In genomic region chr5:67581203-67581602, GRCh38 we compare ENCODE assay signal across 15 cellular contexts.
A peak's percentile ranks its signal among the peaks of the same experiment; 100 is the strongest.
DNase-seq lines count a peak whose midpoint lies in the region; ATAC-seq and TF ChIP-seq lines count a peak whose summit lies in the region.
"Had no signal": no experiment of that assay in that cellular context is flagged by ENCODE, and none has a peak within 500 bp of the region (broad histone marks: within the 10 kb centered on the region; RNA-seq: fewer than 3 reads in every experiment).

No MANE protein-coding gene starts in this region.

- H3K4me3 Mint-ChIP-seq in MCF 10A (ENCODE audit: unreplicated experiment), result no peak overlapping the region
- H3K4me3 Mint-ChIP-seq: IgD-negative memory B cell; stimulated activated naive CD8-positive, alpha-beta T cell treated with anti-CD3 and anti-CD28 coated beads, Interleukin-15, Interleukin-2, amounts not matched to agents 100 ng/mL and 50 ng/mL, for 24 hours had no signal

- intact Hi-C loops in MCF 10A (cut with micrococcal nuclease) (no loop called here), breast epithelium (cut with DNase I; ENCODE audit: low total_unique reads) (no loop called here)

- BruUV-seq in MCF 10A (replicated peaks; lab: Mats Ljungman, UMichigan), result no TSS peak

- no peaks in the 10 kb centered on the region for H3K36me3 ChIP-seq in breast epithelium
- H3K36me3 ChIP-seq: neutrophil had no signal

- DNase-seq in MCF 10A (ENCODE audit: unreplicated experiment) (peak; percentile 47), breast epithelium (ENCODE audit: low spot score in 2 of 2) (no peak), RPMI7951 (ENCODE audit: low read depth) (peak; percentile 43), fibroblast of pulmonary artery (ENCODE audit: low read depth) (peak; percentile 23), stromal cell of bone marrow (ENCODE audit: low read depth) (peak; percentile 17), AML-193 (lab: John Stamatoyannopoulos, UW) (no peak)
- DNase-seq: mesenchymal stem cell, NCI-H1436, NCI-H524 treated with DMSO at 0.1 percent for 48 hours had no signal

- CTCF ChIA-PET in MCF 10A (lab: Yijun Ruan, JAX), result interaction anchor here (0.8 kb wide), 1 partner anchor 10 kb away, joined by 4 read pairs; no protein-coding TSS in a partner anchor

- H3K9me3 Mint-ChIP-seq in MCF 10A (ENCODE audit: unreplicated experiment), result no peaks in the 10 kb centered on the region
- H3K9me3 Mint-ChIP-seq: IgD-negative memory B cell; stimulated activated naive CD8-positive, alpha-beta T cell treated with anti-CD3 and anti-CD28 coated beads, Interleukin-15, Interleukin-2, amounts not matched to agents 100 ng/mL and 50 ng/mL, for 24 hours had no signal

- H3K4me3 ChIP-seq in breast epithelium (no peak overlapping the region), fibroblast of pulmonary artery (replicated peaks; ENCODE audit: low read depth, low read length) (no peak overlapping the region)
- H3K4me3 ChIP-seq: smooth muscle cell had no signal

- no peak overlapping the region for H3K27ac Mint-ChIP-seq in MCF 10A (ENCODE audit: low read depth, unreplicated experiment)
- H3K27ac Mint-ChIP-seq: IgD-negative memory B cell; stimulated activated naive CD8-positive, alpha-beta T cell treated with anti-CD3 and anti-CD28 coated beads, Interleukin-15, Interleukin-2, amounts not matched to agents 100 ng/mL and 50 ng/mL, for 24 hours had no signal

- no peaks in the 10 kb centered on the region for H3K9me3 ChIP-seq in breast epithelium
- H3K9me3 ChIP-seq: neutrophil had no signal

- H3K4me1 Mint-ChIP-seq in MCF 10A (ENCODE audit: insufficient read depth, unreplicated experiment), result peaks cover 17% of the 10 kb centered on the region
- H3K4me1 Mint-ChIP-seq: IgD-negative memory B cell had no signal

- no peak for TF ChIP-seq CTCF in MCF 10A (IDR thresholded peaks at IDR 0.05; ENCODE audit: unreplicated experiment)
- TF ChIP-seq CTCF in breast epithelium (IDR thresholded peaks at IDR 0.05), result no peak
- TF ChIP-seq CTCF in fibroblast of pulmonary artery (IDR thresholded peaks at IDR 0.05; ENCODE audit: low read length, missing control alignments), result no peak

- H3K36me3 Mint-ChIP-seq in MCF 10A (ENCODE audit: insufficient read depth, unreplicated experiment), result no peaks in the 10 kb centered on the region

- ATAC-seq in HG03521 (IDR thresholded peaks at IDR 0.05; ENCODE audit: unreplicated experiment), result no peak
- ATAC-seq in HG02588 (IDR thresholded peaks at IDR 0.05; ENCODE audit: unreplicated experiment), result no peak

- H3K4me1 ChIP-seq in breast epithelium, result no peaks in the 10 kb centered on the region

- H3K27me3 Mint-ChIP-seq in MCF 10A (ENCODE audit: insufficient read depth, unreplicated experiment), result no peaks in the 10 kb centered on the region
- H3K27me3 Mint-ChIP-seq: stimulated activated naive CD8-positive, alpha-beta T cell treated with anti-CD3 and anti-CD28 coated beads, Interleukin-15, Interleukin-2, amounts not matched to agents 100 ng/mL and 50 ng/mL, for 24 hours had no signal

- POLR2A ChIA-PET in MCF 10A (lab: Yijun Ruan, JAX), result no interaction called here

- no peak overlapping the region for H3K27ac ChIP-seq in breast epithelium
- H3K27ac ChIP-seq: neutrophil had no signal

- no peak for TF ChIP-seq POLR2A in breast epithelium (IDR thresholded peaks at IDR 0.05)

- H3K27me3 ChIP-seq in breast epithelium, result no peaks in the 10 kb centered on the region
- H3K27me3 ChIP-seq: neutrophil had no signal

Comparison
In these comparisons a context has a peak if more than half of its experiments do, and no peak if none do; other contexts are left out.
1. DNase-seq: peak in MCF 10A (single experiment), RPMI7951 (single experiment), fibroblast of pulmonary artery (single experiment) and stromal cell of bone marrow (single experiment); none in breast epithelium (0 of 2) and AML-193 (0 of 2).